In genomic region chr16:2720719-2721633, GRCh38 we compare ENCODE assay signal across 8 cellular contexts. TPM values are rescaled to one million over a fixed set of nuclear protein-coding genes. Genes with fewer than 3 reads are reported as not detected.
DNase-seq lines count a peak whose midpoint lies in the region; ATAC-seq and TF ChIP-seq lines count a peak whose summit lies in the region.

No MANE protein-coding gene starts in this region.

- intact Hi-C loops in left ventricle myocardium superior (cut with micrococcal nuclease) (no loop called here), vagina (cut with DNase I) (no loop called here)

- no peaks in the 10 kb centered on the region for H3K36me3 ChIP-seq in SU-DHL-6 (ENCODE audit: low read length)
- H3K36me3 ChIP-seq in adipocyte (ENCODE audit: control insufficient read depth, insufficient read depth, low read length, severe bottlenecking) = no peaks in the 10 kb centered on the region
- H3K36me3 ChIP-seq in vagina = no peaks in the 10 kb centered on the region

- peak overlapping the region; percentile 96 for H2AFZ ChIP-seq in SU-DHL-6 (ENCODE audit: low read depth, low read length, severe bottlenecking)

- ATAC-seq in HG02588 (IDR thresholded peaks at IDR 0.05; ENCODE audit: unreplicated experiment) (peak; percentile 80), left ventricle myocardium superior (peak; percentile 94)

- TF ChIP-seq POLR2A in vagina (IDR thresholded peaks at IDR 0.05) = no peak

- H3K4me1 ChIP-seq in adipocyte (ENCODE audit: control insufficient read depth, insufficient read depth, low read length) = peaks cover 5% of the 10 kb centered on the region
- peaks cover 18% of the 10 kb centered on the region for H3K4me1 ChIP-seq in vagina

- H3K79me2 ChIP-seq in SU-DHL-6 (ENCODE audit: insufficient read depth, low read length) = no peaks in the 10 kb centered on the region

- H3K27ac ChIP-seq in SU-DHL-6 (ENCODE audit: low read depth, low read length) = no peak overlapping the region
- peak overlapping the region; percentile 83 for H3K27ac ChIP-seq in vagina

- TF ChIP-seq CTCF in GM12865 (IDR thresholded peaks at IDR 0.05; ENCODE audit: insufficient read depth, low read depth, low read length, missing control alignments) (peak; percentile 68), SU-DHL-6 (IDR thresholded peaks at IDR 0.05; ENCODE audit: insufficient read depth, low read length, poor library complexity, severe bottlenecking) (no peak), vagina (IDR thresholded peaks at IDR 0.05) (peak; percentile 20 to 66 (median 30))

- H4K20me1 ChIP-seq in SU-DHL-6 (ENCODE audit: low read depth, low read length) = no peaks in the 10 kb centered on the region

- no peaks in the 10 kb centered on the region for H3K9me3 ChIP-seq in SU-DHL-6 (ENCODE audit: insufficient read depth, low read length)
- H3K9me3 ChIP-seq in adipocyte (ENCODE audit: control insufficient read depth, low read length) = no peaks in the 10 kb centered on the region
- no peaks in the 10 kb centered on the region for H3K9me3 ChIP-seq in vagina

- H3K4me2 ChIP-seq in SU-DHL-6 (ENCODE audit: low read depth, low read length, poor library complexity, severe bottlenecking) = peak overlapping the region; percentile 84

- peak overlapping the region; percentile 63 for H3K9ac ChIP-seq in SU-DHL-6 (ENCODE audit: low read length)
- H3K9ac ChIP-seq in adipocyte (ENCODE audit: low read length) = peak overlapping the region; percentile 77

- H3K4me3 ChIP-seq in GM12865 (ENCODE audit: low read depth, low read length) = peak overlapping the region; percentile 70
- peak overlapping the region; percentile 57 for H3K4me3 ChIP-seq in SU-DHL-6 (ENCODE audit: insufficient read depth, low read length, poor library complexity, severe bottlenecking)
- H3K4me3 ChIP-seq in adipocyte (ENCODE audit: low read length) = peak overlapping the region; percentile 76
- peak overlapping the region; percentile 67 to 72 for H3K4me3 ChIP-seq in vagina

- no peaks in the 10 kb centered on the region for H3K27me3 ChIP-seq in SU-DHL-6 (ENCODE audit: low read length)
- H3K27me3 ChIP-seq in adipocyte (replicated peaks; ENCODE audit: control insufficient read depth, insufficient read depth, low read length) = no peaks in the 10 kb centered on the region
- H3K27me3 ChIP-seq in vagina = no peaks in the 10 kb centered on the region

- H3K9me2 ChIP-seq in SU-DHL-6 (replicated peaks; ENCODE audit: insufficient read depth, low read length) = no peaks in the 10 kb centered on the region

- DNase-seq in GM12865 (ENCODE audit: low read depth) = peak; percentile 94
- peak; percentile 87 for DNase-seq in NCI-H1092 (lab: John Stamatoyannopoulos, UW)
- peak; percentile 92 for DNase-seq in adipocyte (ENCODE audit: low read depth)
- peak; percentile 88 for DNase-seq in left ventricle myocardium superior
- peak; percentile 49 for DNase-seq in putamen (ENCODE audit: low spot score)
- DNase-seq in vagina (ENCODE audit: extremely low spot score in 2 of 2) = no peak

- H3F3A ChIP-seq in SU-DHL-6 (ENCODE audit: insufficient read depth) = no peaks in the 10 kb centered on the region

RNA-seq across cellular contexts. Expression of gene PRSS27, which starts 1.0 kb away (rescaled TPM):
- total RNA-seq in left ventricle myocardium superior (0.12 TPM), vagina (61.6 TPM)

RNA-seq across cellular contexts. Expression of gene SRRM2, which starts 31.5 kb away (rescaled TPM):
- 292 TPM for total RNA-seq in left ventricle myocardium superior
- total RNA-seq in vagina = 534 TPM

RNA-seq across cellular contexts. Expression of gene KCTD5, which starts 38.7 kb away (rescaled TPM):
- 10.4 TPM for total RNA-seq in left ventricle myocardium superior
- total RNA-seq in vagina = 19.4 TPM

RNA-seq across cellular contexts. Expression of gene ELOB, which starts 56.1 kb away (rescaled TPM):
- total RNA-seq in left ventricle myocardium superior = 325 TPM
- 530 TPM for total RNA-seq in vagina

Comparison
In these comparisons a context has a peak if more than half of its experiments do, and no peak if none do; other contexts are left out.
1. DNase-seq: peak in GM12865 (single experiment), NCI-H1092 (single experiment), adipocyte (single experiment), left ventricle myocardium superior (single experiment) and putamen (single experiment); none in vagina (0 of 2).
2. RNA of gene PRSS27, which starts 1.0 kb away (total RNA-seq): 61.6 TPM in vagina (single experiment); 0.12 TPM in left ventricle myocardium superior (single experiment); every median in the first group is over 10 times any median in the second.
3. Peak in every context shown above with its lines, with median percentiles within 50 percentile points of each other: H3K4me3 ChIP-seq.